1 cellular context compared by ENCODE assay signal in the genomic region with DNA sequence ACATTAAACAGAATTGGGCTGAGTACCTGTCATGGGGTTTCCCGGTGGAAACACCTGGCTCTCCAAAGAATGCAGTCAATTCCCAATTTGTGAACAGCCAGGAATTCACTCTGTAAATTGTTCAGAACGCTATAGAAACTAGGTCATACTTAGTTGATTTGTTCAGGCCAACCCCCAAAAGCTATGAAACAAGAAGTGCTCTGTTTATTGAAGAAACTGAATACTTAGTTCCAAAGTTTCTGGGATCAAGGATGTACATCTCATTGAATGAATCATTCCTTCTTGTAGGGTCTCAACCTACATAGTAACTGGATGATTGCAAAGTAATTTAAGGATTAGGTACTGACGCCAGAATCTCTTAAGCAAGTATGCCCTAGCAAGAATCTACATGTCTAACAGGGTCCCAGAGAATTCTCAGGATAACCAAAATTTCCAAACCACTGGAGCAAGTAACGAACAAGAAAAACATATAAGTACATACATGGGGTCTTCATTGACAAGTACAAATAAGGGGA.
TF ChIP-seq lines count a peak whose summit lies in the region.

No MANE protein-coding gene starts in this region.

TF ChIP-seq in SK-N-SH, 30 proteins besides CTCF, POLR2A, EP300 and RAD21 (continued from another document):
- TF ChIP-seq, protein P1, sequence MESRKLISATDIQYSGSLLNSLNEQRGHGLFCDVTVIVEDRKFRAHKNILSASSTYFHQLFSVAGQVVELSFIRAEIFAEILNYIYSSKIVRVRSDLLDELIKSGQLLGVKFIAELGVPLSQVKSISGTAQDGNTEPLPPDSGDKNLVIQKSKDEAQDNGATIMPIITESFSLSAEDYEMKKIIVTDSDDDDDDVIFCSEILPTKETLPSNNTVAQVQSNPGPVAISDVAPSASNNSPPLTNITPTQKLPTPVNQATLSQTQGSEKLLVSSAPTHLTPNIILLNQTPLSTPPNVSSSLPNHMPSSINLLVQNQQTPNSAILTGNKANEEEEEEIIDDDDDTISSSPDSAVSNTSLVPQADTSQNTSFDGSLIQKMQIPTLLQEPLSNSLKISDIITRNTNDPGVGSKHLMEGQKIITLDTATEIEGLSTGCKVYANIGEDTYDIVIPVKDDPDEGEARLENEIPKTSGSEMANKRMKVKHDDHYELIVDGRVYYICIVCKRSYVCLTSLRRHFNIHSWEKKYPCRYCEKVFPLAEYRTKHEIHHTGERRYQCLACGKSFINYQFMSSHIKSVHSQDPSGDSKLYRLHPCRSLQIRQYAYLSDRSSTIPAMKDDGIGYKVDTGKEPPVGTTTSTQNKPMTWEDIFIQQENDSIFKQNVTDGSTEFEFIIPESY (IDR thresholded peaks at IDR 0.05; ENCODE audit: borderline replicate concordance, low read depth): no peak
- TF ChIP-seq JUND (IDR thresholded peaks at IDR 0.05): no peak
TF ChIP-seq in SK-N-SH: peak in this region for 0.
